ENCODE assay signal across 10 cellular contexts in the genomic region with DNA sequence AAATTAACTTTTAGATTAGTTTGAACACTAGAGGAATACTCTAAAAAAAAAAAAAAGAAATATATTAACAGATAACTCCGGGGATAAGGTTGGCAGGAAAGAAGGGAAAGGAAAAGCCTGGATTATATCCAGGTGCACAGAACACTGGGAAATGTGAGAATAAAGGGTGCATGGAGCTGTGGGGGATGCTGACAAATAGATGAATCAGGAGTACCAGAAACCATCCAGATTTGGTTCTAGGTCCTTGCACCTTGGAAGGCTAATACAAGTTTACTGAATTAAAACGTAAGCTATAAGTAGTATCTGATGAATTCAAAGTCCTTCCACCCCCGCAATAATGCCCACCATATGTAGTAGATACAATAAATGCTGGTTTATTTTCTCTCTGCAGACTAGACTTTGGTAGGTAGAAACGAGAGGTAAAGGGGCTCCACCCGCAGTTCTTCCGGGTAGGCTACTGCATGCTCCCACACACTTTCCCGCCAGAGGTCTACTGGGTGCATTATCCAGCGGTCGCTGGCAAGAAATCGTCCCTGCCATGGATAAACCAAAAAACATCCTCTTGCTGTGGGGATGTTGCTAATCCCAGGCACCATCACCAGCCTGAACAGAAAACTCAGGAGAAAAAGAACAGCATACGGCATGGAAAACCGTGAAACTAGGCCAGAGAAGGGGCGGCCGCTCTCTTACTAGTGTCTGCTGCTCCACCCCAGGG. TPM values are rescaled to one million over a fixed set of nuclear protein-coding genes. Genes with fewer than 3 reads are reported as not detected.
DNase-seq lines count a peak whose midpoint lies in the region; ATAC-seq and TF ChIP-seq lines count a peak whose summit lies in the region.
"Had no signal": no experiment of that assay in that cellular context is flagged by ENCODE, and none has a peak within 500 bp of the region (broad histone marks: within the 10 kb centered on the region; RNA-seq: fewer than 3 reads in every experiment).

No MANE protein-coding gene starts in this region.

- no peaks in the 10 kb centered on the region for H3K36me3 ChIP-seq in thymus (ENCODE audit: control insufficient read depth, insufficient read depth)

- H3K27ac ChIP-seq in thymus (ENCODE audit: low read depth) (no peak overlapping the region), RWPE1 (no peak overlapping the region)

- no peaks in the 10 kb centered on the region for H3K9me3 ChIP-seq in thymus (ENCODE audit: control insufficient read depth)

- ATAC-seq in GM18873 (IDR thresholded peaks at IDR 0.05; ENCODE audit: low FRiP score, unreplicated experiment) = no peak

- WGBS in thymus = 92% methylated on average over 14 of the region's 14 CpGs

- DNase-seq in NCI-H510A treated with DMSO at 0.1 percent for 48 hours (lab: John Stamatoyannopoulos, UW) = peak; percentile 70
- no peak for DNase-seq in NCI-H510A (lab: John Stamatoyannopoulos, UW)
- peak; percentile 50 for DNase-seq in cerebellum (ENCODE audit: low spot score)
- peak; percentile 18 for DNase-seq in medulla oblongata (ENCODE audit: extremely low spot score)
- no peak for DNase-seq in RWPE1 (ENCODE audit: low spot score)
- no peak for DNase-seq in H4 (ENCODE audit: low spot score)
- DNase-seq: 8988T, RPMI8226 had no signal

- peak overlapping the region; percentile 0 for H3K4me3 ChIP-seq in thymus (ENCODE audit: low read length)

- POLR2A ChIA-PET in RWPE1 (lab: Yijun Ruan, JAX; ENCODE audit: low non-redundant PET) = no interaction called here

- peaks cover 24% of the 10 kb centered on the region for H3K27me3 ChIP-seq in thymus (ENCODE audit: control insufficient read depth, insufficient read depth)

- TF ChIP-seq CTCF in RWPE1 (conservative IDR thresholded peaks at IDR 0.05; ENCODE audit: low read depth) = no peak

- CTCF ChIA-PET in RWPE1 (lab: Yijun Ruan, JAX) = no interaction called here

- H3K4me1 ChIP-seq in thymus (ENCODE audit: control insufficient read depth, insufficient read depth, low read length) = peaks cover 3% of the 10 kb centered on the region

RNA-seq across cellular contexts. Expression of a gene that starts 1.6 kb away (rescaled TPM):
- 39.8 TPM for total RNA-seq in cerebellum
- polyA plus RNA-seq in thymus = 10.3 TPM
- total RNA-seq in H4 (2014; rRNA removed; shearing (Covaris generic)) = 19.7 and 32.6 TPM in 2 replicates

RNA-seq across cellular contexts. Expression of a gene that starts 47.0 kb away (rescaled TPM):
- total RNA-seq in cerebellum = 2.7 TPM
- 35.3 TPM for polyA plus RNA-seq in thymus
- 0.12 TPM in 1 of 2 replicates, not detected in the other for total RNA-seq in H4 (2014; rRNA removed; shearing (Covaris generic))

Comparison
In these comparisons a context has a peak if more than half of its experiments do, and no peak if none do; other contexts are left out.
1. DNase-seq: peak in NCI-H510A treated with DMSO at 0.1 percent for 48 hours (single experiment), cerebellum (single experiment) and medulla oblongata (single experiment); none in NCI-H510A (single experiment), RWPE1 (single experiment) and H4 (single experiment).